In genomic region chr11:46006418-46007070, GRCh38 we compare ENCODE assay signal across 8 cellular contexts.
DNase-seq lines count a peak whose midpoint lies in the region; ATAC-seq, FAIRE-seq and TF ChIP-seq lines count a peak whose summit lies in the region.

No MANE protein-coding gene starts in this region.

- ATAC-seq in central memory CD8-positive, alpha-beta T cell (replicated peaks; ENCODE audit: extremely low read depth, poor library complexity, severe bottlenecking) = peak; percentile 67
- ATAC-seq in left colon = peak; percentile 89

- no peak for TF ChIP-seq POLR2A in thyroid gland (IDR thresholded peaks at IDR 0.05)

- H3K4me1 ChIP-seq in KMS-11 (ENCODE audit: low read depth, poor library complexity, severe bottlenecking) (no peaks in the 10 kb centered on the region), OCI-LY7 (ENCODE audit: insufficient read depth, low read length, poor library complexity, severe bottlenecking) (no peaks in the 10 kb centered on the region), thyroid gland (peaks cover 0 to 7% of the 10 kb centered on the region in 2 donors)

- in situ Hi-C loops in G401 (cut with HindIII; ENCODE audit: low sequenced_read_pairs) = no loop called here

- H3K36me3 ChIP-seq in KMS-11 (ENCODE audit: insufficient read depth) = no peaks in the 10 kb centered on the region
- no peaks in the 10 kb centered on the region for H3K36me3 ChIP-seq in OCI-LY7 (ENCODE audit: insufficient read depth, low read length)
- H3K36me3 ChIP-seq in thyroid gland = no peaks in the 10 kb centered on the region

- intact Hi-C loops in OCI-LY7 (cut with micrococcal nuclease; ENCODE audit: unreplicated experiment) (loop anchor here (1.0 to 2.0 kb wide), 4 partner anchors 42 to 163 kb away; no protein-coding TSS in a partner anchor), left colon (cut with DNase I, micrococcal nuclease) (loop anchor here in 1 of 2 donors (2.0 kb wide), 1 partner anchor 42 kb away; no protein-coding TSS in a partner anchor), thyroid gland (cut with DNase I) (loop anchor here (10.0 kb wide), 1 partner anchor 52 kb away; no protein-coding TSS in a partner anchor)

- H3K79me2 ChIP-seq in KMS-11 (ENCODE audit: insufficient read depth, low read depth) (no peaks in the 10 kb centered on the region), OCI-LY7 (ENCODE audit: insufficient read depth, low read depth, low read length) (no peaks in the 10 kb centered on the region)

- 39% methylated on average over 5 of the region's 5 CpGs for WGBS in thyroid gland, 2 donors

- H3K4me1 Mint-ChIP-seq in central memory CD8-positive, alpha-beta T cell = peaks cover 12% of the 10 kb centered on the region

- H3K4me2 ChIP-seq in KMS-11 (no peak overlapping the region), OCI-LY7 (ENCODE audit: low read length) (no peak overlapping the region)

- no peaks in the 10 kb centered on the region for H3K27me3 ChIP-seq in KMS-11 (ENCODE audit: insufficient read depth, low read depth)
- H3K27me3 ChIP-seq in thyroid gland = no peaks in the 10 kb centered on the region

- no peak overlapping the region for H3K27ac Mint-ChIP-seq in central memory CD8-positive, alpha-beta T cell (ENCODE audit: low read depth)

- no peaks in the 10 kb centered on the region for H3K9me2 ChIP-seq in OCI-LY7 (ENCODE audit: insufficient read depth, low read length)

- H3K4me3 Mint-ChIP-seq in central memory CD8-positive, alpha-beta T cell = no peak overlapping the region

- TF ChIP-seq CTCF in KMS-11 (conservative IDR thresholded peaks at IDR 0.05; ENCODE audit: low read depth, low read length) (peak; percentile 80), OCI-LY7 (conservative IDR thresholded peaks at IDR 0.05; ENCODE audit: low read length) (peak; percentile 98), thyroid gland (IDR thresholded peaks at IDR 0.05) (peak; percentile 32 to 80 (median 70))

- H2AFZ ChIP-seq in KMS-11 (ENCODE audit: low read depth) = no peak overlapping the region
- H2AFZ ChIP-seq in OCI-LY7 (ENCODE audit: low read length) = no peak overlapping the region

- POLR2A ChIA-PET in OCI-LY7 (lab: Charles Lee) = interaction anchor here (0.5 to 1.2 kb wide), 6 partner anchors 9 to 1560 kb away, joined by 3 to 4 read pairs (median 4); partner anchors contain the start of gene PEX16

- no peaks in the 10 kb centered on the region for H3K9me3 Mint-ChIP-seq in central memory CD8-positive, alpha-beta T cell

- H3K27ac ChIP-seq in KMS-11 (no peak overlapping the region), OCI-LY7 (ENCODE audit: low read depth, low read length, poor library complexity, severe bottlenecking) (no peak overlapping the region), thyroid gland (no peak overlapping the region)

- CTCF ChIA-PET in OCI-LY7 (lab: Charles Lee; ENCODE audit: unreplicated experiment) = interaction anchor here (0.5 to 1.6 kb wide), 3 partner anchors 134 to 164 kb away, joined by 3 to 8 read pairs (median 7); no protein-coding TSS in a partner anchor

- BruUV-seq in OCI-LY7 (replicated peaks; lab: Mats Ljungman, UMichigan) = no TSS peak

- H4K20me1 ChIP-seq in KMS-11 (ENCODE audit: insufficient read depth) (no peaks in the 10 kb centered on the region), OCI-LY7 (ENCODE audit: insufficient read depth, low read length) (peaks cover 4% of the 10 kb centered on the region)

- FAIRE-seq in A204.1 (lab: Jason Lieb, UNC) = peak; percentile 98

- H3K9me3 ChIP-seq in OCI-LY7 (ENCODE audit: low read length) (no peaks in the 10 kb centered on the region), thyroid gland (no peaks in the 10 kb centered on the region)

- no peak overlapping the region for H3K9ac ChIP-seq in KMS-11

- H3K36me3 Mint-ChIP-seq in central memory CD8-positive, alpha-beta T cell (ENCODE audit: insufficient read depth) = peaks cover 5% of the 10 kb centered on the region

- H3K27me3 Mint-ChIP-seq in central memory CD8-positive, alpha-beta T cell = no peaks in the 10 kb centered on the region

- H3K4me3 ChIP-seq in KMS-11 (IDR thresholded peaks at IDR 0.05; ENCODE audit: insufficient read depth, low read depth, low read length) = no peak overlapping the region
- no peak overlapping the region for H3K4me3 ChIP-seq in OCI-LY7 (ENCODE audit: low read depth, low read length, poor library complexity, severe bottlenecking)
- no peak overlapping the region for H3K4me3 ChIP-seq in thyroid gland (replicated peaks in 1 of 3)

- peak; percentile 91 for DNase-seq in G401 (ENCODE audit: low spot score)
- DNase-seq in OCI-LY7 (ENCODE audit: low spot score) = peak; percentile 83
- DNase-seq in central memory CD8-positive, alpha-beta T cell (ENCODE audit: low spot score in 2 of 2) = no peak
- no peak for DNase-seq in left colon
- peak in 1 of 2 donors; percentile 16 for DNase-seq in thyroid gland
- no peak for DNase-seq in activated CD4-positive, CD25-positive, alpha-beta regulatory T cell treated with anti-CD3 and anti-CD28 coated beads, Interleukin-2, amount 50 U/mL, for 72 hours

Comparison
In these comparisons a context has a peak if more than half of its experiments do, and no peak if none do; other contexts are left out.
1. DNase-seq: peak in G401 (single experiment) and OCI-LY7 (single experiment); none in central memory CD8-positive, alpha-beta T cell (0 of 2), left colon (0 of 2) and activated CD4-positive, CD25-positive, alpha-beta regulatory T cell treated with anti-CD3 and anti-CD28 coated beads, Interleukin-2, amount 50 U/mL, for 72 hours (single experiment).
2. Peak in every context shown above with its lines, with median percentiles within 50 percentile points of each other: CTCF ChIP-seq.